8 cellular contexts compared by ENCODE assay signal in the genomic region with DNA sequence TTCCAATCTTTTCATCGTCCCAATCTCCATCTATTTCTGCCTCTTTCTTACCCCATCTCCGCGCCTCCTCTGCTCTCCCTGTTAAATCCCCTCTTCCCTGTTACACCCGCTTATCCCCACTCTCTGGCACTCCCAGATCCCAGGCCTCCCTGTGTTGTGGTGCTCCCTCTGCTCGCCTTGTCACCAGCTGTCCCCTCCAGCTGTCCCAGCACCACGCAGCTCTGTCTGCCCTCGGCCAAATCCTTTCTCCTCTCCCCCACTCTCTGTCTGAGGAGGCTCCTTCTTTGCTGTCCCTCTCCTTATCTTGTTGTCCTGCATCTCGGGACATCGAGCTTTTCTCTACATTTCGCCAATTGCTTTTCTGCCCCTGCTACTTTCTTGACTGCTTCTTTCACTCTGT. TPM values are rescaled to one million over a fixed set of nuclear protein-coding genes. Genes with fewer than 3 reads are reported as not detected.
DNase-seq lines count a peak whose midpoint lies in the region; ATAC-seq and TF ChIP-seq lines count a peak whose summit lies in the region.

No MANE protein-coding gene starts in this region.

- H3K36me3 ChIP-seq in SK-N-MC (ENCODE audit: insufficient read depth, low read length) (peaks cover 16% of the 10 kb centered on the region; the same call in 1 of the 2 replicates), gastroesophageal sphincter (peaks cover 0 to 22% of the 10 kb centered on the region in 2 donors), spleen (peaks cover 0 to 37% (median 7%) of the 10 kb centered on the region in 6 donors)

- H3K4me3 ChIP-seq in SK-N-MC: peak overlapping the region; percentile 82
- peak overlapping the region; percentile 74 to 91 for H3K4me3 ChIP-seq in gastroesophageal sphincter
- peak overlapping the region; percentile 55 to 84 (median 80) for H3K4me3 ChIP-seq in spleen

- TF ChIP-seq POLR2A in gastroesophageal sphincter (IDR thresholded peaks at IDR 0.05): no peak
- TF ChIP-seq POLR2A in spleen (IDR thresholded peaks at IDR 0.05): no peak

- H3K4me1 ChIP-seq in gastroesophageal sphincter: peaks cover 0 to 37% (median 12%) of the 10 kb centered on the region in 3 donors
- peaks cover 16 to 63% (median 41%) of the 10 kb centered on the region in 6 donors for H3K4me1 ChIP-seq in spleen

- H3K27ac ChIP-seq in SK-N-MC: no peak overlapping the region
- peak overlapping the region in 3 of 4 donors; percentile 92 to 95 (median 95) for H3K27ac ChIP-seq in gastroesophageal sphincter
- peak overlapping the region; percentile 84 to 98 (median 96) for H3K27ac ChIP-seq in spleen

- WGBS in gastroesophageal sphincter (ENCODE audit: low coverage in 1 of 2), 2 donors: 14 to 23% methylated on average over 7 to 10 of the region's 10 CpGs
- WGBS in spleen, 5 donors: 50 to 67% (median 57%) methylated on average over 10 of the region's 10 CpGs

- intact Hi-C loops in spleen (cut with DNase I; ENCODE audit: low total_unique reads): no loop called here

- peak overlapping the region; percentile 88 for H3K9ac ChIP-seq in SK-N-MC (ENCODE audit: insufficient read length)

- TF ChIP-seq CTCF in gastroesophageal sphincter (IDR thresholded peaks at IDR 0.05): no peak
- no peak for TF ChIP-seq CTCF in spleen (IDR thresholded peaks at IDR 0.05 in 8 of 11, conservative IDR thresholded peaks at IDR 0.05 in 3 of 11)

- no peak for TF ChIP-seq EP300 in gastroesophageal sphincter (IDR thresholded peaks at IDR 0.05)

- no peak for ATAC-seq in gastroesophageal sphincter

- DNase-seq in NCI-H748 (lab: John Stamatoyannopoulos, UW; ENCODE audit: unreplicated experiment) (peak; percentile 23), NCI-H748 treated with DMSO at 0.1 percent for 48 hours (lab: John Stamatoyannopoulos, UW) (no peak), SK-N-MC (ENCODE audit: low read depth, low spot score) (no peak), spleen (no peak), SW480 (ENCODE audit: low spot score) (no peak), middle frontal gyrus (ENCODE audit: extremely low spot score, low spot score) (no peak), ureter (ENCODE audit: low spot score) (no peak)

- H3K27me3 ChIP-seq in gastroesophageal sphincter (no peaks in the 10 kb centered on the region), spleen (replicated peaks in 1 of 7) (no peaks in the 10 kb centered on the region)

- H3K9me3 ChIP-seq in SK-N-MC (ENCODE audit: low read depth, low read length) (no peaks in the 10 kb centered on the region; the same call in 1 of the 2 replicates), gastroesophageal sphincter (no peaks in the 10 kb centered on the region), spleen (peaks cover 0 to 5% (median 2%) of the 10 kb centered on the region in 8 donors)

RNA-seq across cellular contexts. Expression of gene ZNF160, which starts 1.0 kb away (rescaled TPM):
- total RNA-seq in gastroesophageal sphincter (10 to 100 TPM; 21.4 to 71.1 (median 31.7) TPM), spleen (100 to 1,000 TPM in 3 of 7 donors, 10 to 100 TPM in 4; 80.3 to 154 (median 98.6) TPM), ureter (65.1 TPM)
- 10 to 100 TPM; 14.4 to 30.1 (median 17.3) TPM for polyA plus RNA-seq in spleen

RNA-seq across cellular contexts. Expression of gene ZNF415, which starts 30.5 kb away (rescaled TPM):
- total RNA-seq in gastroesophageal sphincter: 10 to 100 TPM in 3 of 4 donors, 1 to 10 TPM in 1; 8.6 to 35.0 (median 14.1) TPM
- total RNA-seq in spleen: 10 to 100 TPM in 5 of 7 donors, 1 to 10 TPM in 2; 7.3 to 17.0 (median 12.8) TPM
- 1 to 10 TPM; 2.8 to 5.6 (median 4.8) TPM for polyA plus RNA-seq in spleen
- 15.1 TPM for total RNA-seq in ureter

RNA-seq across cellular contexts. Expression of gene ZNF347, which starts 56.7 kb away (rescaled TPM):
- 10 to 100 TPM in 1 of 4 donors, 1 to 10 TPM in 3; 8.5 to 14.2 (median 8.8) TPM for total RNA-seq in gastroesophageal sphincter
- 10 to 100 TPM; 20.2 to 41.5 (median 31.2) TPM for total RNA-seq in spleen
- polyA plus RNA-seq in spleen: 1 to 10 TPM; 2.9 to 5.9 (median 3.8) TPM
- total RNA-seq in ureter: 24.1 TPM

RNA-seq across cellular contexts. Expression of gene ERVV-2, which starts 57.6 kb away (rescaled TPM):
- not detected for total RNA-seq in gastroesophageal sphincter
- not detected for total RNA-seq in spleen
- not detected for polyA plus RNA-seq in spleen
- total RNA-seq in ureter: not detected
